ENCODE assay signal across 9 cellular contexts in the genomic region with DNA sequence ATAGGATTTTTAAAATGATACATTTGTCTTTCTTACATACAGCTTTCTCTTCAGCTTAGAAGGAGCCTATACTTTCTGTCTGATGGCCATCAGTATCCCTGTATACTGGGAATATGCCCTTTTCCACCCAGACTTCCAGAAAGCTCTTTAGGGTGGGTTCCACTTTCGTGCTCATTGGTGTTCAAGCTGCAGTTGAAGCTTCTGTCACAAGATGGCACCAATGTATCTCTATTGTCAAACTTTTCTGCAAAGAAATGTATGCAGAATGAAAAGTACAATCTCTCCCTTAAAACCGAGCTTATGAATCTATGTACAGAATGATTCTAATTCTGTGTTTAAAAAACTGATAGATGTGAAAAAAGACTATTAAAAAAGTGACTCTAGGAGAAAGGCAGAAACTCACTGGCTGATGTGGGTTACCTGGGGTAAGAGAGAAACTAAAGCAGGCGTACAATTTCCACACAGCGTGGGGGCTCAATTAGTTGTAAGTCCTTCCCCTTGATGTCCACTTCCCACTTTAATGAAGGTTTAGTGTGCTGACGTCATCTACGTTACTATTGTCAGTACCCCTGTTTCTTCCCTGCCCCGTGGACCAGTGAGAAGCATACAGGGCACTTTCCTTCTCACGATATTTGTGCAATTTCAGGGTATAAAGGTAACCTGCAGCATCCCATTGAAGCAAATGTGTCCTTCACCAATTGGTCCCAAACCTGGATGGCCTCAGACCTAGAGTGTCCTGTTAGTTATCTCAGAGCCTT. TPM values are rescaled to one million over a fixed set of nuclear protein-coding genes. Genes with fewer than 3 reads are reported as not detected.
DNase-seq lines count a peak whose midpoint lies in the region; ATAC-seq and FAIRE-seq lines count a peak whose summit lies in the region.
"Had no signal": no experiment of that assay in that cellular context is flagged by ENCODE, and none has a peak within 500 bp of the region (broad histone marks: within the 10 kb centered on the region; RNA-seq: fewer than 3 reads in every experiment).

No MANE protein-coding gene starts in this region.

- no peak overlapping the region for H3K9ac ChIP-seq in adipocyte (ENCODE audit: low read length)

- no peak for FAIRE-seq in small intestine (lab: Jason Lieb, UNC)

- no peaks in the 10 kb centered on the region for H3K4me1 ChIP-seq in adipocyte (ENCODE audit: control insufficient read depth, insufficient read depth, low read length)
- no peaks in the 10 kb centered on the region for H3K4me1 ChIP-seq in small intestine (ENCODE audit: control insufficient read depth in 2 of 2, insufficient read depth in 1 of 2, low read depth in 1 of 2, low read length in 1 of 2)
- H3K4me1 ChIP-seq: Caco-2 had no signal

- H3K27ac ChIP-seq in small intestine (ENCODE audit: low read depth in 1 of 2, low read length in 1 of 2) = no peak overlapping the region

- H3K27me3 ChIP-seq in adipocyte (replicated peaks; ENCODE audit: control insufficient read depth, insufficient read depth, low read length) (peaks cover 15% of the 10 kb centered on the region), small intestine (ENCODE audit: control insufficient read depth in 2 of 2, insufficient read depth in 2 of 2, low read length in 2 of 2) (no peaks in the 10 kb centered on the region)

- peak; percentile 45 for ATAC-seq in left lobe of liver
- no peak for ATAC-seq in HG02840 (IDR thresholded peaks at IDR 0.05; ENCODE audit: low FRiP score, unreplicated experiment)
- no peak for ATAC-seq in GM21390 (IDR thresholded peaks at IDR 0.05; ENCODE audit: unreplicated experiment)

- H3K4me3 ChIP-seq in adipocyte (ENCODE audit: low read length) (no peak overlapping the region), small intestine (ENCODE audit: low read depth in 1 of 2, low read length in 2 of 2) (no peak overlapping the region)

- 44 to 57% (median 52%) methylated on average over 8 of the region's 8 CpGs for WGBS in small intestine, 3 donors

- DNase-seq in NCI-H2081 (lab: John Stamatoyannopoulos, UW) = peak; percentile 2 to 10
- no peak for DNase-seq in NCI-H2081 treated with DMSO at 0.1 percent for 48 hours (lab: John Stamatoyannopoulos, UW)
- peak; percentile 51 for DNase-seq in KBM-7
- peak; percentile 60 for DNase-seq in adipocyte (ENCODE audit: low read depth)
- DNase-seq in left lobe of liver (ENCODE audit: low spot score) = no peak
- DNase-seq in small intestine = no peak

- peaks cover 9% of the 10 kb centered on the region for H3K9me3 ChIP-seq in adipocyte (ENCODE audit: control insufficient read depth, low read length)
- no peaks in the 10 kb centered on the region for H3K9me3 ChIP-seq in small intestine (ENCODE audit: control insufficient read depth, low read depth)
- H3K9me3 ChIP-seq: Caco-2 had no signal

- in situ Hi-C loops in KBM-7 (cut with MboI; ENCODE audit: low pct_unique_long_range_greater_than_20kb, low sequenced_read_pairs) = no loop called here

- H3K36me3 ChIP-seq in adipocyte (ENCODE audit: control insufficient read depth, insufficient read depth, low read length, severe bottlenecking) = no peaks in the 10 kb centered on the region
- H3K36me3 ChIP-seq in small intestine (ENCODE audit: control insufficient read depth in 2 of 2, insufficient read depth in 2 of 2, low read length in 2 of 2) = no peaks in the 10 kb centered on the region

RNA-seq across cellular contexts. Expression of gene TCEAL2, which starts 57.3 kb away (rescaled TPM):
- not detected for total RNA-seq in left lobe of liver
- polyA plus RNA-seq in small intestine = 1 to 10 TPM in 1 of 3 donors, under 1 TPM in 1, not detected in 1; 0.67 to 4.5 TPM
- total RNA-seq: Caco-2 had no signal

Comparison
In these comparisons a context has a peak if more than half of its experiments do, and no peak if none do; other contexts are left out.
1. DNase-seq: peak in NCI-H2081 (2 of 2), KBM-7 (single experiment) and adipocyte (single experiment); none in NCI-H2081 treated with DMSO at 0.1 percent for 48 hours (single experiment), left lobe of liver (single experiment) and small intestine (single experiment).